In genomic region chr11:115672999-115673411, GRCh38 we compare ENCODE assay signal across 10 cellular contexts.
DNase-seq lines count a peak whose midpoint lies in the region; ATAC-seq and TF ChIP-seq lines count a peak whose summit lies in the region.
"Had no signal": no experiment of that assay in that cellular context is flagged by ENCODE, and none has a peak within 500 bp of the region (broad histone marks: within the 10 kb centered on the region; RNA-seq: fewer than 3 reads in every experiment).

No MANE protein-coding gene starts in this region.

- peaks cover 20% of the 10 kb centered on the region for H3K9me1 ChIP-seq in IMR-90 (ENCODE audit: insufficient read depth, low read length)

- WGBS in IMR-90 (ENCODE audit: extremely low coverage in 2 of 2, insufficient read length in 1 of 2), 2 experiments: no CpG with 5 or more reads among the region's 4 CpGs
- WGBS in adrenal gland, 4 donors: 71 to 94% (median 86%) methylated on average over 4 of the region's 4 CpGs

- H3K4me1 ChIP-seq in IMR-90 (ENCODE audit: control insufficient read depth, insufficient read depth, low read length) (peaks cover 21% of the 10 kb centered on the region), adrenal gland (replicated peaks in 1 of 2) (peaks cover 0 to 6% of the 10 kb centered on the region in 2 donors), left ventricle myocardium inferior (peaks cover 19% of the 10 kb centered on the region), gastrocnemius medialis (peaks cover 2 to 8% of the 10 kb centered on the region in 2 donors)

- TF ChIP-seq RAD21 in IMR-90 (IDR thresholded peaks at IDR 0.05; ENCODE audit: low read length): no peak

- no peak overlapping the region; the same call in 1 of the 2 replicates for H2BK20ac ChIP-seq in IMR-90 (ENCODE audit: low read depth, low read length)

- ATAC-seq in IMR-90 (ENCODE audit: low read depth) (peak; percentile 34; the same call in 1 of the 2 replicates), gastrocnemius medialis (peak; percentile 94 to 96), GM19467 (IDR thresholded peaks at IDR 0.05; ENCODE audit: unreplicated experiment) (no peak), GM19328 (IDR thresholded peaks at IDR 0.05; ENCODE audit: unreplicated experiment) (no peak), GM21576 (IDR thresholded peaks at IDR 0.05; ENCODE audit: unreplicated experiment) (no peak)
- ATAC-seq: activated T-helper 17 cell treated with anti-CD3 and anti-CD28 coated beads, Interleukin-2, amount 50 U/mL, for 72 hours; HCT116 had no signal

- H4K91ac ChIP-seq in IMR-90 (ENCODE audit: insufficient read depth, low read depth, low read length): no peak overlapping the region

- BruUV-seq in IMR-90 (replicated peaks; lab: Mats Ljungman, UMichigan): no TSS peak

- TF ChIP-seq POLR2A in IMR-90 (IDR thresholded peaks at IDR 0.05; ENCODE audit: low read depth, low read length) (no peak), adrenal gland (IDR thresholded peaks at IDR 0.05) (no peak), gastrocnemius medialis (IDR thresholded peaks at IDR 0.05) (no peak)

- no peak overlapping the region for H2BK5ac ChIP-seq in IMR-90 (ENCODE audit: low read depth, low read length, poor library complexity, severe bottlenecking)

- no peak overlapping the region for H3K9ac ChIP-seq in IMR-90 (ENCODE audit: low read depth, low read length)

- H2AFZ ChIP-seq in IMR-90 (replicated peaks; ENCODE audit: low read length, poor library complexity): no peak overlapping the region

- H3K9me3 ChIP-seq in IMR-90 (ENCODE audit: control insufficient read depth, insufficient read depth, low read length) (no peaks in the 10 kb centered on the region), adrenal gland (replicated peaks in 1 of 3) (no peaks in the 10 kb centered on the region), left ventricle myocardium inferior (replicated peaks) (no peaks in the 10 kb centered on the region), gastrocnemius medialis (no peaks in the 10 kb centered on the region)

- H3K4me2 ChIP-seq in IMR-90 (ENCODE audit: low read depth, low read length): no peak overlapping the region

- no peaks in the 10 kb centered on the region for H3K36me3 ChIP-seq in IMR-90 (ENCODE audit: control insufficient read depth, insufficient read depth, low read length)
- H3K36me3 ChIP-seq in adrenal gland (replicated peaks in 1 of 2): no peaks in the 10 kb centered on the region
- H3K36me3 ChIP-seq in left ventricle myocardium inferior: no peaks in the 10 kb centered on the region
- no peaks in the 10 kb centered on the region for H3K36me3 ChIP-seq in gastrocnemius medialis

- no peak overlapping the region; a peak in 1 of 4 replicates for H4K8ac ChIP-seq in IMR-90 (ENCODE audit: low read depth in 2 of 2, low read length in 2 of 2)

- H3K14ac ChIP-seq in IMR-90 (replicated peaks; ENCODE audit: low read depth, low read length): no peak overlapping the region

- no peak overlapping the region for H2AK9ac ChIP-seq in IMR-90 (replicated peaks; ENCODE audit: low read depth, low read length, poor library complexity)

- H3K27ac ChIP-seq in IMR-90 (ENCODE audit: insufficient read depth, low read length): no peak overlapping the region
- H3K27ac ChIP-seq in adrenal gland: no peak overlapping the region
- H3K27ac ChIP-seq in left ventricle myocardium inferior (replicated peaks): peak overlapping the region; percentile 43
- H3K27ac ChIP-seq in gastrocnemius medialis: peak overlapping the region in 1 of 4 donors; percentile 55

- no peak overlapping the region for H4K5ac ChIP-seq in IMR-90 (ENCODE audit: low read depth, low read length)

- peak overlapping the region; percentile 36; the same call in 1 of the 2 replicates for H3K4ac ChIP-seq in IMR-90 (ENCODE audit: low read depth, low read length)

- H2BK120ac ChIP-seq in IMR-90 (ENCODE audit: low read depth, low read length): no peak overlapping the region

- 0 out of 2 replicates have a peak overlapping the region, but pooled peaks have one; percentile 20 for H2AK5ac ChIP-seq in IMR-90 (ENCODE audit: low read depth, low read length)

- H3K27me3 ChIP-seq in IMR-90 (ENCODE audit: control insufficient read depth, insufficient read depth, low read length) (no peaks in the 10 kb centered on the region), adrenal gland (no peaks in the 10 kb centered on the region), left ventricle myocardium inferior (ENCODE audit: low read depth) (no peaks in the 10 kb centered on the region), gastrocnemius medialis (no peaks in the 10 kb centered on the region)

- H3K79me1 ChIP-seq in IMR-90 (ENCODE audit: low read depth in 1 of 2, low read length in 2 of 2): no peaks in the 10 kb centered on the region; a peak in 1 of 4 replicates

- no peak for TF ChIP-seq CTCF in IMR-90 (conservative IDR thresholded peaks at IDR 0.05; ENCODE audit: low read depth, low read length)
- no peak for TF ChIP-seq CTCF in adrenal gland (IDR thresholded peaks at IDR 0.05)
- no peak for TF ChIP-seq CTCF in left ventricle myocardium inferior (IDR thresholded peaks at IDR 0.05; ENCODE audit: borderline replicate concordance)
- no peak for TF ChIP-seq CTCF in gastrocnemius medialis (IDR thresholded peaks at IDR 0.05 in 4 of 5, conservative IDR thresholded peaks at IDR 0.05 in 1 of 5)

- intact Hi-C loops in IMR-90 (cut with micrococcal nuclease): loop anchor here (10.0 kb wide), 1 partner anchor 338 kb away; no protein-coding TSS in a partner anchor
- intact Hi-C loops in adrenal gland (cut with DNase I): no loop called here
- intact Hi-C loops in left ventricle myocardium inferior (cut with micrococcal nuclease): loop anchor here (10.0 kb wide), 1 partner anchor 168 kb away; the partner anchor contains the start of gene CADM1
- intact Hi-C loops in gastrocnemius medialis (cut with DNase I; ENCODE audit: low total_unique reads): no loop called here

- H3K23ac ChIP-seq in IMR-90 (ENCODE audit: low read depth, low read length): no peak overlapping the region

- H4K20me1 ChIP-seq in IMR-90 (ENCODE audit: insufficient read depth, low read length): no peaks in the 10 kb centered on the region

- CTCF ChIA-PET in IMR-90 (lab: Yijun Ruan, JAX): no interaction called here

- dilution Hi-C loops in IMR-90 (cut with HindIII; ENCODE audit: low sequenced_read_pairs, unreplicated experiment): no loop called here

- H3K4me3 ChIP-seq in IMR-90 (ENCODE audit: insufficient read depth, low read depth, low read length) (no peak overlapping the region), adrenal gland (no peak overlapping the region), left ventricle myocardium inferior (no peak overlapping the region), gastrocnemius medialis (no peak overlapping the region)

- POLR2A ChIA-PET in IMR-90 (lab: Charles Lee; ENCODE audit: unreplicated experiment): no interaction called here

- DNase-seq in IMR-90 (peak; percentile 73), adrenal gland (peak in 5 of 7 donors; percentile 20 to 46 (median 38)), left ventricle myocardium inferior (peak; percentile 30), gastrocnemius medialis (peak; percentile 32 to 37)
- DNase-seq in activated CD4-positive, alpha-beta T cell treated with anti-CD3 and anti-CD28 coated beads, Interleukin-2, amount 50 U/mL, for 4 hours: no peak

- no peak overlapping the region for H3K56ac ChIP-seq in IMR-90 (ENCODE audit: extremely low read depth, insufficient read depth, low read length)

- in situ Hi-C loops in IMR-90 (cut with MboI; ENCODE audit: low sequenced_read_pairs): no loop called here
- in situ Hi-C loops in gastrocnemius medialis (cut with MboI; ENCODE audit: low sequenced_read_pairs in 4 of 4): no loop called here

- no peak overlapping the region for H3K18ac ChIP-seq in IMR-90 (ENCODE audit: low read depth, low read length)

- no peak overlapping the region for H2BK15ac ChIP-seq in IMR-90 (ENCODE audit: low read depth, low read length)

TF ChIP-seq in IMR-90, 13 proteins besides CTCF, POLR2A, EP300 and RAD21:
- TF ChIP-seq CEBPB (IDR thresholded peaks at IDR 0.05; ENCODE audit: low read depth, low read length): peak; percentile 96
- no peak for TF ChIP-seq MAFK (IDR thresholded peaks at IDR 0.05; ENCODE audit: low read depth, low read length)
- no peak for TF ChIP-seq MXI1 (IDR thresholded peaks at IDR 0.05; ENCODE audit: borderline replicate concordance, low read depth, low read length)
- TF ChIP-seq RCOR1 (IDR thresholded peaks at IDR 0.05; ENCODE audit: insufficient replicate concordance, low read length): no peak
TF ChIP-seq in IMR-90: peak in this region for 1.

Comparison
In these comparisons a context has a peak if more than half of its experiments do, and no peak if none do; other contexts are left out.
1. ATAC-seq: peak in IMR-90 (single experiment) and gastrocnemius medialis (2 of 2); none in GM19467 (single experiment), GM19328 (single experiment) and GM21576 (single experiment).
2. DNase-seq: peak in IMR-90 (single experiment), adrenal gland (5 of 7), left ventricle myocardium inferior (single experiment) and gastrocnemius medialis (2 of 2); none in activated CD4-positive, alpha-beta T cell treated with anti-CD3 and anti-CD28 coated beads, Interleukin-2, amount 50 U/mL, for 4 hours (0 of 2).
3. intact Hi-C loops: an anchor here in IMR-90 (10.0 kb wide) and left ventricle myocardium inferior (10.0 kb wide); none called in adrenal gland and gastrocnemius medialis.